In the genomic region with DNA sequence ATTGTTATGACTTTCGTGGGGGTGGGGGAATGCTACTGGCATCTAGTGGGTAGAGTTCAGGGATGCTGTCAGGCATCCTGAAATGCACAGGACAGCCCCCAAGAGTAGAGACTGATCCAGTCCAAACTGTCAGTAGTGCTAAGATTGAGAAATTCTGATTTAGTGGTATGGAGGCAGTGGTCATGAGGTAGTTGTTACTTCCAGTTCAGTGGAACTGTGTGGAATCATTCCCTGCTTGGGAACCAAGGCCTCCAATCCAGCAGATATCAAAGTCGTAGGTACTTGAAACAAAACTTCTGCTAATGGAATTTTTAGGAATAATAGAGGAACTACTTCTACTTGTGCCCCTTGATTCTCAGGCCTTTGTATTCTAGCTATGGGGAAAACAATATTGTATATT, we compare ENCODE assay signal across 24 cellular contexts. TPM values are rescaled to one million over a fixed set of nuclear protein-coding genes. Genes with fewer than 3 reads are reported as not detected.
DNase-seq lines count a peak whose midpoint lies in the region; ATAC-seq, FAIRE-seq and TF ChIP-seq lines count a peak whose summit lies in the region.
"Had no signal": no experiment of that assay in that cellular context is flagged by ENCODE, and none has a peak within 500 bp of the region (broad histone marks: within the 10 kb centered on the region; RNA-seq: fewer than 3 reads in every experiment).

No MANE protein-coding gene starts in this region.

- H3K4me1 Mint-ChIP-seq in endothelial cell (ENCODE audit: unreplicated experiment), result peaks cover 19% of the 10 kb centered on the region
- peaks cover 14% of the 10 kb centered on the region for H3K4me1 Mint-ChIP-seq in progenitor cell of endocrine pancreas (ENCODE audit: low read depth)

- no peaks in the 10 kb centered on the region for H3K27me3 ChIP-seq in MM.1S (replicated peaks; ENCODE audit: insufficient read depth, low read length)
- no peaks in the 10 kb centered on the region for H3K27me3 ChIP-seq in breast epithelium

- H3K9me3 ChIP-seq in MM.1S (replicated peaks; ENCODE audit: insufficient read depth, low read length) (no peaks in the 10 kb centered on the region), breast epithelium (no peaks in the 10 kb centered on the region)

- DNase-seq in GM12892 (ENCODE audit: insufficient read length) (no peak), RPMI7951 (ENCODE audit: low read depth) (peak; percentile 71), endothelial cell (ENCODE audit: low spot score) (no peak), progenitor cell of endocrine pancreas (ENCODE audit: low spot score, unreplicated experiment) (no peak), MM.1S (no peak), left cardiac atrium (no peak), foreskin fibroblast (no peak), breast epithelium (ENCODE audit: low spot score in 2 of 2) (no peak)
- DNase-seq: ACHN; CD4-positive, CD25-positive, alpha-beta regulatory T cell; COR-L47; DMS 273 treated with DMSO at 0.1 percent for 48 hours; H7; MV-4-11; NCI-H1417; NCI-H187; NCI-H226; NCI-H524; NCI-H82; OCI-M1; RPMI8226; SHP77 treated with DMSO at 0.1 percent for 48 hours had no signal

- no peak overlapping the region for H2AFZ ChIP-seq in MM.1S (ENCODE audit: low read length)

- H3K27me3 Mint-ChIP-seq in endothelial cell (ENCODE audit: unreplicated experiment) (no peaks in the 10 kb centered on the region), progenitor cell of endocrine pancreas (no peaks in the 10 kb centered on the region)
- H3K27me3 Mint-ChIP-seq: CD4-positive, CD25-positive, alpha-beta regulatory T cell had no signal

- ATAC-seq in left cardiac atrium, result no peak
- ATAC-seq: K562 had no signal

- H3K4me3 Mint-ChIP-seq in endothelial cell (ENCODE audit: unreplicated experiment) (no peak overlapping the region), progenitor cell of endocrine pancreas (ENCODE audit: low read depth) (no peak overlapping the region)
- H3K4me3 Mint-ChIP-seq: CD4-positive, CD25-positive, alpha-beta regulatory T cell had no signal

- H3K79me2 ChIP-seq in MM.1S (ENCODE audit: low read length), result no peaks in the 10 kb centered on the region

- no peak for TF ChIP-seq POLR2A in GM12892 (IDR thresholded peaks at IDR 0.05; ENCODE audit: low read depth, low read length)
- no peak for TF ChIP-seq POLR2A in breast epithelium (IDR thresholded peaks at IDR 0.05)

- no peaks in the 10 kb centered on the region for H3K9me2 ChIP-seq in MM.1S (replicated peaks; ENCODE audit: insufficient read depth, low read length)

- H3K9ac ChIP-seq in MM.1S (ENCODE audit: low read length), result no peak overlapping the region

- intact Hi-C loops in left cardiac atrium (cut with DNase I) (no loop called here), breast epithelium (cut with DNase I; ENCODE audit: low total_unique reads) (no loop called here)

- H3K4me2 ChIP-seq in MM.1S (ENCODE audit: low read depth, low read length), result no peak overlapping the region

- H3K36me3 Mint-ChIP-seq in endothelial cell (ENCODE audit: low read depth, unreplicated experiment) (no peaks in the 10 kb centered on the region), progenitor cell of endocrine pancreas (ENCODE audit: insufficient read depth) (peaks cover 7% of the 10 kb centered on the region)

- H3K36me3 ChIP-seq in MM.1S (replicated peaks; ENCODE audit: insufficient read depth, low read length) (no peaks in the 10 kb centered on the region), breast epithelium (no peaks in the 10 kb centered on the region)

- H4K20me1 ChIP-seq in MM.1S (ENCODE audit: insufficient read depth, low read length), result no peaks in the 10 kb centered on the region

- H3K4me1 ChIP-seq in MM.1S (ENCODE audit: low read length) (no peaks in the 10 kb centered on the region; the same call in 1 of the 2 replicates), breast epithelium (no peaks in the 10 kb centered on the region)

- FAIRE-seq in GM12892 (lab: Jason Lieb, UNC), result peak; percentile 24
- FAIRE-seq: G401.6, K562 had no signal

- H3K27ac Mint-ChIP-seq in endothelial cell (ENCODE audit: unreplicated experiment) (peak overlapping the region; percentile 45), progenitor cell of endocrine pancreas (peak overlapping the region; percentile 37)

- H3K4me3 ChIP-seq in MM.1S (ENCODE audit: low read length), result no peak overlapping the region
- H3K4me3 ChIP-seq in foreskin fibroblast (ENCODE audit: low read depth in 1 of 2, low read length in 2 of 2), result no peak overlapping the region
- no peak overlapping the region for H3K4me3 ChIP-seq in breast epithelium
- H3K4me3 ChIP-seq: K562 had no signal

- H3K27ac ChIP-seq in MM.1S (ENCODE audit: low read length) (no peak overlapping the region), breast epithelium (no peak overlapping the region)

- no peaks in the 10 kb centered on the region for H3F3A ChIP-seq in MM.1S (ENCODE audit: insufficient read depth, low read length)

- H3K9me3 Mint-ChIP-seq in endothelial cell (ENCODE audit: unreplicated experiment) (no peaks in the 10 kb centered on the region), progenitor cell of endocrine pancreas (ENCODE audit: low read depth) (no peaks in the 10 kb centered on the region)

- TF ChIP-seq CTCF in endothelial cell (IDR thresholded peaks at IDR 0.05; ENCODE audit: unreplicated experiment) (no peak), progenitor cell of endocrine pancreas (IDR thresholded peaks at IDR 0.05; ENCODE audit: unreplicated experiment) (no peak), MM.1S (IDR thresholded peaks at IDR 0.05; ENCODE audit: low read length) (no peak), foreskin fibroblast (IDR thresholded peaks at IDR 0.05; ENCODE audit: low read depth, low read length) (no peak), breast epithelium (IDR thresholded peaks at IDR 0.05) (no peak)

RNA-seq across cellular contexts. Expression of gene NF1, which starts 20.4 kb away (rescaled TPM):
- 15.8 TPM for polyA plus RNA-seq in GM12892 (2012; ENCODE audit: missing spikeins)
- 23.8 and 30.2 TPM in 2 replicates for total RNA-seq in RPMI7951 (2014; rRNA removed; shearing (Covaris generic))
- total RNA-seq in endothelial cell (ENCODE audit: unreplicated experiment), result 52.7 TPM
- 82.5 and 90.7 TPM in 2 replicates for total RNA-seq in progenitor cell of endocrine pancreas
- total RNA-seq in left cardiac atrium, result 10 to 100 TPM; 39.3 to 53.5 TPM
- total RNA-seq in breast epithelium, result 100 to 1,000 TPM in 1 of 3 donors, 10 to 100 TPM in 2; 61.6 to 129 (median 97.7) TPM
